13 cellular contexts compared by ENCODE assay signal in the genomic region with DNA sequence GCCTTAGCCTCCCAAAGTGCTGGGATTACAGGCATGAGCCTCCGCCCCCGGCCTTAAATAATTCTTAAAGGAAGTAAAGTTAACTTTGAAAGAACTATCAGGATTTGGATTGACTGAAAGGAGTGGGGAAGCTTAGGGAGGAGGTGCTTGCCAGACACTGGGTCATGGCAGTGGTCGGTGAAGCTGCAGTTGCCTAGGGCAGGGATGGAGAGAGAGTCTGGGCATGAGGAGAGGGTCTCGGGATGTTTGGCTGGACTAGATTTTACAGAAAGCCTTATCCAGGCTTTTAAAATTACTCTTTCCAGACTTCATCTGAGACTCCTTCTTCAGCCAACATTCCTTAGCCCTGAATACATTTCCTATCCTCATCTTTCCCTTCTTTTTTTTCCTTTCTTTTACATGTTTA. TPM values are rescaled to one million over a fixed set of nuclear protein-coding genes. Genes with fewer than 3 reads are reported as not detected.
DNase-seq lines count a peak whose midpoint lies in the region; TF ChIP-seq lines count a peak whose summit lies in the region.
"Had no signal": no experiment of that assay in that cellular context is flagged by ENCODE, and none has a peak within 500 bp of the region (broad histone marks: within the 10 kb centered on the region; RNA-seq: fewer than 3 reads in every experiment).

No MANE protein-coding gene starts in this region.

- 43% methylated on average over 4 of the region's 4 CpGs for WGBS in smooth muscle cell (ENCODE audit: low lambda C conversion rate)

- no peak for TF ChIP-seq POLR2A in breast epithelium (IDR thresholded peaks at IDR 0.05)

- H3K79me2 ChIP-seq in smooth muscle cell (ENCODE audit: low read depth) = peaks cover 40% of the 10 kb centered on the region

- H3K36me3 ChIP-seq in breast epithelium (no peaks in the 10 kb centered on the region), smooth muscle cell (ENCODE audit: low read depth) (peaks cover 6% of the 10 kb centered on the region)
- H3K36me3 ChIP-seq: WERI-Rb-1 had no signal

- H3K4me1 ChIP-seq in breast epithelium (peaks cover under 1 to 8% of the 10 kb centered on the region in 2 donors), smooth muscle cell (ENCODE audit: low read depth) (peaks cover 16% of the 10 kb centered on the region)

- DNase-seq in H4 (ENCODE audit: low spot score) (peak; percentile 30), breast epithelium (ENCODE audit: low spot score in 2 of 2) (no peak), kidney tubule cell (ENCODE audit: low spot score) (peak; percentile 30), smooth muscle cell (lab: John Stamatoyannopoulos, UW; ENCODE audit: unreplicated experiment) (no peak), mesenteric fat pad (ENCODE audit: low spot score) (no peak), LoVo (ENCODE audit: low spot score) (no peak), NCI-H524 (lab: John Stamatoyannopoulos, UW) (no peak)
- no peak for DNase-seq in stimulated activated CD4-positive, alpha-beta T cell treated with anti-CD3 and anti-CD28 coated beads, Interleukin-1b, Interleukin-23, amount 100 ng/mL, for 48 hours
- DNase-seq: CD4-positive, CD25-positive, alpha-beta regulatory T cell; NCI-H1417 treated with DMSO at 0.1 percent for 48 hours; stimulated activated naive B cell treated with anti-CD40 and anti-IgM and Interleukin-4, amounts not matched to agents 10 μg/mL and 1 μg/mL and 100 μg/mL, for 72 hours; WERI-Rb-1 had no signal

- H3K27ac ChIP-seq in breast epithelium = peak overlapping the region; percentile 97 to 99
- peak overlapping the region; percentile 99 for H3K27ac ChIP-seq in smooth muscle cell (ENCODE audit: low read depth)
- H3K27ac ChIP-seq: WERI-Rb-1 had no signal

- intact Hi-C loops in breast epithelium (cut with DNase I; ENCODE audit: low total_unique reads) = no loop called here

- H3K4me3 ChIP-seq in breast epithelium (peak overlapping the region; percentile 60 to 74 (median 67)), smooth muscle cell (peak overlapping the region; percentile 52)

- H3K27me3 ChIP-seq in breast epithelium = no peaks in the 10 kb centered on the region
- H3K27me3 ChIP-seq in smooth muscle cell (ENCODE audit: low read depth) = no peaks in the 10 kb centered on the region

- peak overlapping the region; percentile 88 for H3K4me2 ChIP-seq in smooth muscle cell

- H3K9me3 ChIP-seq in breast epithelium (peaks cover 0 to under 1% of the 10 kb centered on the region in 2 donors), smooth muscle cell (replicated peaks; ENCODE audit: low read depth) (no peaks in the 10 kb centered on the region)

- no peak overlapping the region for H2AFZ ChIP-seq in smooth muscle cell (ENCODE audit: low read depth)

- TF ChIP-seq CTCF in breast epithelium (IDR thresholded peaks at IDR 0.05) = no peak
- TF ChIP-seq CTCF in smooth muscle cell (IDR thresholded peaks at IDR 0.05; ENCODE audit: borderline replicate concordance, insufficient read depth, poor library complexity, severe bottlenecking) = no peak

- peaks cover 41% of the 10 kb centered on the region for H3F3A ChIP-seq in smooth muscle cell (ENCODE audit: low read depth)

- peaks cover 29% of the 10 kb centered on the region for H4K20me1 ChIP-seq in smooth muscle cell (ENCODE audit: low read depth)

- H3K9ac ChIP-seq in smooth muscle cell (ENCODE audit: low read depth) = peak overlapping the region; percentile 90

RNA-seq across cellular contexts. Expression of gene NNMT, which starts 0.5 kb away (rescaled TPM):
- total RNA-seq in H4 (2014; rRNA removed; shearing (Covaris generic)) = 895 and 907 TPM in 2 replicates
- total RNA-seq in breast epithelium (1,000 to 10,000 TPM in 2 of 3 donors, 100 to 1,000 TPM in 1; 987 to 2,750 (median 1,078) TPM), smooth muscle cell (397 and 495 TPM in 2 replicates), mesenteric fat pad (1,405 TPM)
- 588 and 814 TPM in 2 replicates for polyA plus RNA-seq in smooth muscle cell
- total RNA-seq: activated T-helper 2 cell treated with anti-CD3 and anti-CD28 coated beads, Interferon-gamma antibody, Interleukin-2, Interleukin-4, amounts not matched to agents 10 μg/mL and 5 μg/mL and 100 μg/mL, durations not matched to agents 14 hours and 24 hours and 36 hours; CD4-positive, CD25-positive, alpha-beta regulatory T cell had no signal
- polyA plus RNA-seq: CD4-positive, CD25-positive, alpha-beta regulatory T cell had no signal

Comparison
In these comparisons a context has a peak if more than half of its experiments do, and no peak if none do; other contexts are left out.
1. DNase-seq: peak in H4 (single experiment) and kidney tubule cell (single experiment); none in breast epithelium (0 of 2), smooth muscle cell (single experiment), mesenteric fat pad (single experiment), LoVo (single experiment), NCI-H524 (0 of 2) and stimulated activated CD4-positive, alpha-beta T cell treated with anti-CD3 and anti-CD28 coated beads, Interleukin-1b, Interleukin-23, amount 100 ng/mL, for 48 hours (single experiment).